In genomic region chr11:35204614-35205013, GRCh38 we compare ENCODE assay signal across 29 cellular contexts.
DNase-seq lines count a peak whose midpoint lies in the region; ATAC-seq and TF ChIP-seq lines count a peak whose summit lies in the region.
"Had no signal": no experiment of that assay in that cellular context is flagged by ENCODE, and none has a peak within 500 bp of the region (broad histone marks: within the 10 kb centered on the region; RNA-seq: fewer than 3 reads in every experiment).

No MANE protein-coding gene starts in this region.

- no peaks in the 10 kb centered on the region for H3K27me3 ChIP-seq in CD8-positive, alpha-beta memory T cell (ENCODE audit: insufficient read depth, low read length, poor library complexity, severe bottlenecking)
- no peaks in the 10 kb centered on the region for H3K27me3 ChIP-seq in neutrophil
- H3K27me3 ChIP-seq: ovary had no signal

- H3K27ac ChIP-seq in CD8-positive, alpha-beta memory T cell (ENCODE audit: low read depth, low read length): no peak overlapping the region
- H3K27ac ChIP-seq in neutrophil: peak overlapping the region; percentile 76
- H3K27ac ChIP-seq: A549, ovary, VCaP had no signal

- H3K9me3 ChIP-seq in CD8-positive, alpha-beta memory T cell (ENCODE audit: low read length): peaks cover under 1% of the 10 kb centered on the region
- H3K9me3 ChIP-seq in neutrophil: no peaks in the 10 kb centered on the region
- H3K9me3 ChIP-seq: A549, ovary had no signal

- peak overlapping the region; percentile 22 for H3K27ac Mint-ChIP-seq in activated T-cell treated with anti-CD3 and anti-CD28 coated beads, Interleukin-2, amount 50 U/mL, for 24 hours
- peak overlapping the region in 6 of 8 donors; percentile 42 to 90 (median 56) for H3K27ac Mint-ChIP-seq in CD8-positive, alpha-beta memory T cell
- peak overlapping the region; percentile 36 for H3K27ac Mint-ChIP-seq in activated T-helper 17 cell treated with anti-CD3 and anti-CD28 coated beads, Interleukin-2, amount 50 U/mL, for 72 hours
- H3K27ac Mint-ChIP-seq: activated CD4-positive, alpha-beta T cell treated with anti-CD3 and anti-CD28 coated beads, Interleukin-2, amount 10 ng/mL, durations not matched to agents 24 days and 14 days; activated T-helper 1 cell treated with anti-CD3 and anti-CD28 coated beads, Interleukin-12 subunit alpha, Interleukin-12 subunit beta, Interleukin-2, Interleukin-4 antibody, amounts not matched to agents 30 ng/mL and 10 ng/mL and 1 ng/mL, durations not matched to agents 14 hours and 24 hours and 36 hours; dendritic cell treated with granulocyte-macrophage colony-stimulating factor and Interleukin-4, amounts not matched to agents 40 ng/mL and 50 ng/mL, for 4 days; endodermal cell had no signal

- no peak overlapping the region for H3K4me3 ChIP-seq in CD8-positive, alpha-beta memory T cell (ENCODE audit: low read length)
- no peak overlapping the region for H3K4me3 ChIP-seq in neutrophil (ENCODE audit: low read depth in 1 of 2, low read length in 1 of 2)
- H3K4me3 ChIP-seq: A549, ovary, skin epidermis had no signal

- POLR2A ChIA-PET in CD8-positive, alpha-beta memory T cell (lab: Charles Lee): no interaction called here

- CTCF ChIA-PET in CD8-positive, alpha-beta memory T cell (lab: Charles Lee): no interaction called here

- no peak for TF ChIP-seq CTCF in neutrophil (IDR thresholded peaks at IDR 0.05)

- no peaks in the 10 kb centered on the region for H3K27me3 Mint-ChIP-seq in activated T-cell treated with anti-CD3 and anti-CD28 coated beads, Interleukin-2, amount 50 U/mL, for 24 hours
- no peaks in the 10 kb centered on the region for H3K27me3 Mint-ChIP-seq in CD8-positive, alpha-beta memory T cell
- no peaks in the 10 kb centered on the region for H3K27me3 Mint-ChIP-seq in activated T-helper 17 cell treated with anti-CD3 and anti-CD28 coated beads, Interleukin-2, amount 50 U/mL, for 72 hours
- H3K27me3 Mint-ChIP-seq: activated CD4-positive, alpha-beta T cell treated with anti-CD3 and anti-CD28 coated beads, Interleukin-2, amount 10 ng/mL, durations not matched to agents 24 days and 14 days; dendritic cell treated with granulocyte-macrophage colony-stimulating factor and Interleukin-4, amounts not matched to agents 40 ng/mL and 50 ng/mL, for 4 days had no signal

- peaks cover 62% of the 10 kb centered on the region for H3K36me3 ChIP-seq in CD8-positive, alpha-beta memory T cell (ENCODE audit: insufficient read depth, low read length)
- H3K36me3 ChIP-seq in neutrophil: peaks cover 47% of the 10 kb centered on the region
- H3K36me3 ChIP-seq: ovary had no signal

- H3K4me3 Mint-ChIP-seq in activated T-cell treated with anti-CD3 and anti-CD28 coated beads, Interleukin-2, amount 50 U/mL, for 24 hours: no peak overlapping the region
- no peak overlapping the region for H3K4me3 Mint-ChIP-seq in CD8-positive, alpha-beta memory T cell
- H3K4me3 Mint-ChIP-seq in activated T-helper 17 cell treated with anti-CD3 and anti-CD28 coated beads, Interleukin-2, amount 50 U/mL, for 72 hours: no peak overlapping the region
- H3K4me3 Mint-ChIP-seq: activated CD4-positive, alpha-beta T cell treated with anti-CD3 and anti-CD28 coated beads, Interleukin-2, amount 10 ng/mL, durations not matched to agents 24 days and 14 days; activated T-helper 1 cell treated with anti-CD3 and anti-CD28 coated beads, Interleukin-12 subunit alpha, Interleukin-12 subunit beta, Interleukin-2, Interleukin-4 antibody, amounts not matched to agents 30 ng/mL and 10 ng/mL and 1 ng/mL, durations not matched to agents 14 hours and 24 hours and 36 hours; dendritic cell treated with granulocyte-macrophage colony-stimulating factor and Interleukin-4, amounts not matched to agents 40 ng/mL and 50 ng/mL, for 4 days; endodermal cell had no signal

- DNase-seq in activated T-cell treated with anti-CD3 and anti-CD28 coated beads, Interleukin-2, amount 50 U/mL, for 24 hours: no peak
- DNase-seq in activated T-cell treated with anti-CD3 and anti-CD28 coated beads for 4 hours (no peak), NK-92 (lab: John Stamatoyannopoulos, UW; ENCODE audit: unreplicated experiment) (no peak), glomerular visceral epithelial cell (ENCODE audit: extremely low spot score) (no peak), AML-193 (lab: John Stamatoyannopoulos, UW) (no peak)
- no peak for DNase-seq in CD8-positive, alpha-beta memory T cell
- DNase-seq: activated CD4-positive, alpha-beta T cell treated with anti-CD3 and anti-CD28 coated beads, Interleukin-2, amount 10 ng/mL, durations not matched to agents 24 days and 14 days; COR-L47; DMS79; endodermal cell; GF-D8; glutamatergic neuron; GOT3; NCI-H146; NCI-H2107; NCI-H446; NCI-H82; ovary; retina; SIG-M5; stimulated activated naive CD8-positive, alpha-beta T cell treated with anti-CD3 and anti-CD28 coated beads, Interleukin-15, Interleukin-2, amounts not matched to agents 100 U/mL and 50 U/mL, for 24 hours; T1000 had no signal

- no peak for ATAC-seq in activated T-helper 17 cell treated with anti-CD3 and anti-CD28 coated beads, Interleukin-2, amount 50 U/mL, for 72 hours (replicated peaks)
- ATAC-seq: A549; stimulated activated naive CD8-positive, alpha-beta T cell treated with anti-CD3 and anti-CD28 coated beads, Interleukin-15, Interleukin-2, amounts not matched to agents 100 U/mL and 50 U/mL, for 24 hours had no signal

- H3K4me1 Mint-ChIP-seq in activated T-cell treated with anti-CD3 and anti-CD28 coated beads, Interleukin-2, amount 50 U/mL, for 24 hours (ENCODE audit: low read depth): peaks cover 63% of the 10 kb centered on the region
- peaks cover 47 to 84% (median 81%) of the 10 kb centered on the region in 3 donors for H3K4me1 Mint-ChIP-seq in CD8-positive, alpha-beta memory T cell
- peaks cover 37% of the 10 kb centered on the region for H3K4me1 Mint-ChIP-seq in activated T-helper 17 cell treated with anti-CD3 and anti-CD28 coated beads, Interleukin-2, amount 50 U/mL, for 72 hours

- H3K9me3 Mint-ChIP-seq in activated T-cell treated with anti-CD3 and anti-CD28 coated beads, Interleukin-2, amount 50 U/mL, for 24 hours: peaks cover 2% of the 10 kb centered on the region
- peaks cover 0 to 4% (median 0%) of the 10 kb centered on the region in 5 donors for H3K9me3 Mint-ChIP-seq in CD8-positive, alpha-beta memory T cell
- H3K9me3 Mint-ChIP-seq in activated T-helper 17 cell treated with anti-CD3 and anti-CD28 coated beads, Interleukin-2, amount 50 U/mL, for 72 hours: peaks cover 3% of the 10 kb centered on the region
- H3K9me3 Mint-ChIP-seq: dendritic cell treated with granulocyte-macrophage colony-stimulating factor and Interleukin-4, amounts not matched to agents 40 ng/mL and 50 ng/mL, for 4 days; endodermal cell had no signal

- H3K36me3 Mint-ChIP-seq in activated T-cell treated with anti-CD3 and anti-CD28 coated beads, Interleukin-2, amount 50 U/mL, for 24 hours (ENCODE audit: low read depth): peaks cover 100% of the 10 kb centered on the region
- H3K36me3 Mint-ChIP-seq in CD8-positive, alpha-beta memory T cell: peaks cover 62 to 99% (median 76%) of the 10 kb centered on the region in 3 donors
- peaks cover 100% of the 10 kb centered on the region for H3K36me3 Mint-ChIP-seq in activated T-helper 17 cell treated with anti-CD3 and anti-CD28 coated beads, Interleukin-2, amount 50 U/mL, for 72 hours (ENCODE audit: low read depth)

- H3K4me1 ChIP-seq in CD8-positive, alpha-beta memory T cell (ENCODE audit: insufficient read depth, low read length): peaks cover 18% of the 10 kb centered on the region
- H3K4me1 ChIP-seq in neutrophil (ENCODE audit: control insufficient read depth in 1 of 2, insufficient read depth in 1 of 2, low read depth in 1 of 2, low read length in 1 of 2): peaks cover 20 to 29% of the 10 kb centered on the region in 2 experiments
- H3K4me1 ChIP-seq: A549 had no signal
